ENCODE assay signal across 14 cellular contexts in the genomic region with DNA sequence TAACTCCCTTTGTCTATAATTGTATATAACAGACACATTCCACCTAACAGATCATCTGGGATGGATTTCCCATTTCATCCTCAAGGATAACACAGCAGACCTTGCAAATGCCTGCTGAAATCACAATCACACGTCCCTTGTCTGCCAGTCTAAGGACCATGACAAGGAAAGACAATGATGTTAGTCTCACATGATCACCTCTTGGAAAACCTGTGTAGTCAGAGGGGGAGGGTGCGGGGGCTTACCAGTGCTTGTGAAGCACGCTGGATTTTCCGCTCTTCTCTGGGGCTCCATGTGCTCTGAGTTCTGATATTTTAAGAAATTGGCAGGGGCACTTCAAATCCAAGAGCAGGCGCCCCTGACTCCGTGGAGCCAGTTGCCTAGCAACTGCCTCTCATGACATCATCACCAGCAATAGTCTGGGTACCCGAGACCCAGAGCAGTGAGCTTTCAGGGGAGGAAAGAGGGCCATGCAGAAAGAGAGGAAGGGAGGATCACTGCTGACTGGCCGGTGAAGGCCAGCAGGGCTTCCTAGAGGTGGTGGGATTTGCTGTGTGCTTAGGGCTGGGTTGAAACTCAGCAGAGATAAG.
"Had no signal": no experiment of that assay in that cellular context is flagged by ENCODE, and none has a peak within 500 bp of the region (broad histone marks: within the 10 kb centered on the region; RNA-seq: fewer than 3 reads in every experiment).

No MANE protein-coding gene starts in this region.

- H3K27ac Mint-ChIP-seq: activated naive CD4-positive, alpha-beta T cell treated with anti-CD3 and anti-CD28 coated beads, Interleukin-2, amount 50 U/mL, for 72 hours; endodermal cell; mesothelial cell of epicardium; natural killer cell; stimulated activated memory B cell treated with anti-CD40 and anti-IgM and Interleukin-4, amounts not matched to agents 10 μg/mL and 1 μg/mL and 100 μg/mL, for 72 hours; T-helper 1 cell treated with Interleukin-12 subunit alpha and Interleukin-12 subunit beta and Interleukin-4 antibody, amounts not matched to agents 30 μg/mL and 1 μg/mL, for 36 hours; WTC11 had no signal

- H3K4me1 Mint-ChIP-seq: stimulated activated memory B cell treated with anti-CD40 and anti-IgM and Interleukin-4, amounts not matched to agents 10 μg/mL and 1 μg/mL and 100 μg/mL, for 72 hours; WTC11 had no signal

- H3K9me3 Mint-ChIP-seq: T-helper 1 cell treated with Interleukin-12 subunit alpha and Interleukin-12 subunit beta and Interleukin-4 antibody, amounts not matched to agents 30 μg/mL and 1 μg/mL, for 36 hours had no signal

- H3K4me3 Mint-ChIP-seq: endodermal cell; mesothelial cell of epicardium; natural killer cell; stimulated activated memory B cell treated with anti-CD40 and anti-IgM and Interleukin-4, amounts not matched to agents 10 μg/mL and 1 μg/mL and 100 μg/mL, for 72 hours; T-helper 1 cell treated with Interleukin-12 subunit alpha and Interleukin-12 subunit beta and Interleukin-4 antibody, amounts not matched to agents 30 μg/mL and 1 μg/mL, for 36 hours; WTC11 had no signal

- DNase-seq: activated gamma-delta T cell treated with Interleukin-2 at 50 U/mL for 16 hours; activated T-cell treated with anti-CD3 and anti-CD28 coated beads, Interleukin-2, amount 50 U/mL, for 1 hour; endodermal cell; esophagus squamous epithelium; mammary epithelial cell; natural killer cell; stimulated activated CD4-positive, alpha-beta T cell treated with anti-CD3 and anti-CD28 coated beads, Interleukin-15, amount 100 ng/mL, for 24 hours; stomach; T1000 had no signal
